Comparison of ENCODE assay signal across 24 cellular contexts in the genomic region with DNA sequence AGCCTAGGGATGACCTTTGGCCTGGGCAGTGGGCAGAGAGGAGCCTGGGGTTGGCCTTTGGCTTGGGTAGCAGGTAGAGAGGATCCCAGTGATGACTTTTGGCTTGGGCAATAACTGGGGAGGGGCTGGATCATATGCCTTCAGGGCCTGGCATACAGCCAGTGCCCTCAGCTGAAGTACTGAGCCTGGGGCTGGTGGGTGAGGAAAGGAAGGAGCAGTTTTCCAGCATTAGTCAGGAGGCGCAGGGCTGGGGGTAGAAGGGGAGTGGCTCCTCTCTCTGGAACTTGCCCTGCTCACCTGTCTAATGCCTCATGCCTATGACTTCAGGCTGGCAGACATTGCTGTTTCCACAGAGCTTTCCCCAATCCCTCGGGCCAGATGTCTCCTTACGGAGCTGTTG. TPM values are rescaled to one million over a fixed set of nuclear protein-coding genes. Genes with fewer than 3 reads are reported as not detected.
A peak's percentile ranks its signal among the peaks of the same experiment; 100 is the strongest.
DNase-seq lines count a peak whose midpoint lies in the region; ATAC-seq, FAIRE-seq and TF ChIP-seq lines count a peak whose summit lies in the region.
"Had no signal": no experiment of that assay in that cellular context is flagged by ENCODE, and none has a peak within 500 bp of the region (broad histone marks: within the 10 kb centered on the region; RNA-seq: fewer than 3 reads in every experiment).

No MANE protein-coding gene starts in this region.

- POLR2A ChIA-PET in A549 (lab: Yijun Ruan, JAX), result no interaction called here

- H3K79me2 ChIP-seq in astrocyte (ENCODE audit: insufficient read depth, low read length) (no peaks in the 10 kb centered on the region), hepatocyte (no peaks in the 10 kb centered on the region)

- H3K27me3 Mint-ChIP-seq in astrocyte (ENCODE audit: low read depth, unreplicated experiment), result peaks cover 11% of the 10 kb centered on the region
- H3K27me3 Mint-ChIP-seq: activated B cell treated with CpG ODN at 0.5 μM for 24 hours had no signal

- H3K27ac Mint-ChIP-seq in astrocyte (ENCODE audit: unreplicated experiment), result peak overlapping the region; percentile 34
- H3K27ac Mint-ChIP-seq: activated B cell treated with CpG ODN at 0.5 μM for 24 hours; activated CD8-positive, alpha-beta T cell treated with anti-CD3 and anti-CD28 coated beads, Interleukin-2, amount 10 ng/mL, durations not matched to agents 7 days and 5 days; natural killer cell; T-helper 2 cell treated with Interferon-gamma antibody and Interleukin-4, amounts not matched to agents 5 μg/mL and 100 μg/mL, for 36 hours had no signal

- intact Hi-C loops in left colon (cut with DNase I, micrococcal nuclease), result no loop called here

- no peak for TF ChIP-seq CTCF in A549 (IDR thresholded peaks at IDR 0.05)
- TF ChIP-seq CTCF in astrocyte (IDR thresholded peaks at IDR 0.05; ENCODE audit: insufficient read depth, low read depth, low read length), result no peak
- no peak for TF ChIP-seq CTCF in hepatocyte (IDR thresholded peaks at IDR 0.05; ENCODE audit: poor library complexity)

- H3K4me1 Mint-ChIP-seq in astrocyte (ENCODE audit: low read depth, unreplicated experiment), result no peaks in the 10 kb centered on the region
- H3K4me1 Mint-ChIP-seq: activated B cell treated with CpG ODN at 0.5 μM for 24 hours, natural killer cell had no signal

- H3K36me3 ChIP-seq in astrocyte (ENCODE audit: insufficient read depth, low read length) (no peaks in the 10 kb centered on the region), hepatocyte (replicated peaks; ENCODE audit: insufficient read depth, low read depth) (no peaks in the 10 kb centered on the region)

- H3K4me3 Mint-ChIP-seq in astrocyte (ENCODE audit: unreplicated experiment), result no peak overlapping the region
- H3K4me3 Mint-ChIP-seq: activated B cell treated with CpG ODN at 0.5 μM for 24 hours; activated CD8-positive, alpha-beta T cell treated with anti-CD3 and anti-CD28 coated beads, Interleukin-2, amount 10 ng/mL, durations not matched to agents 7 days and 5 days; activated T-cell treated with anti-CD3 and anti-CD28 coated beads, Interleukin-2, amount 50 U/mL, for 4 hours; natural killer cell; T-helper 2 cell treated with Interferon-gamma antibody and Interleukin-4, amounts not matched to agents 5 μg/mL and 100 μg/mL, for 36 hours had no signal

- H3K9me3 Mint-ChIP-seq in astrocyte (ENCODE audit: unreplicated experiment), result peaks cover 17% of the 10 kb centered on the region

- TF ChIP-seq RAD21 in A549 (conservative IDR thresholded peaks at IDR 0.05 in 1 of 2, IDR thresholded peaks at IDR 0.05 in 1 of 2) (no peak), Ishikawa (IDR thresholded peaks at IDR 0.05; ENCODE audit: low read depth) (no peak)

- H3K9ac ChIP-seq in astrocyte (ENCODE audit: low read length), result no peak overlapping the region

- WGBS in A549 (ENCODE audit: missing lambda C conversion rate), result 63% methylated on average over 3 of the region's 3 CpGs
- WGBS in hepatocyte (ENCODE audit: low lambda C conversion rate, missing lambda C conversion rate), result 90% methylated on average over 3 of the region's 3 CpGs

- H3K4me2 ChIP-seq in A549, result no peak overlapping the region
- H3K4me2 ChIP-seq in astrocyte (ENCODE audit: low read length), result no peak overlapping the region
- no peak overlapping the region for H3K4me2 ChIP-seq in hepatocyte

- H3K9me2 ChIP-seq in hepatocyte (replicated peaks; ENCODE audit: insufficient read depth), result no peaks in the 10 kb centered on the region

- no peaks in the 10 kb centered on the region for H3K27me3 ChIP-seq in astrocyte (ENCODE audit: insufficient read depth, low read length)
- no peaks in the 10 kb centered on the region for H3K27me3 ChIP-seq in hepatocyte

- H3K36me3 Mint-ChIP-seq in astrocyte (ENCODE audit: low read depth, unreplicated experiment), result peaks cover 4% of the 10 kb centered on the region

- H3K4me1 ChIP-seq in A549, result peaks cover 3% of the 10 kb centered on the region
- no peaks in the 10 kb centered on the region for H3K4me1 ChIP-seq in astrocyte (ENCODE audit: insufficient read depth, low read length)
- peaks cover 7% of the 10 kb centered on the region for H3K4me1 ChIP-seq in hepatocyte (ENCODE audit: insufficient read depth)

- FAIRE-seq in A549 (lab: Jason Lieb, UNC) (no peak), astrocyte (lab: Jason Lieb, UNC) (no peak)
- FAIRE-seq: kidney, RCC 7860 had no signal

- no peak for DNase-seq in A549 (ENCODE audit: low read depth in 1 of 2, low spot score in 1 of 2)
- DNase-seq in astrocyte (ENCODE audit: low read depth), result no peak
- DNase-seq in left colon, result no peak
- no peak for DNase-seq in stimulated activated CD4-positive, alpha-beta T cell treated with anti-CD3 and anti-CD28 coated beads, Interleukin-4, amount 100 ng/mL, for 24 hours
- no peak for DNase-seq in hepatocyte (ENCODE audit: low spot score)
- no peak for DNase-seq in activated naive CD4-positive, alpha-beta T cell treated with Interleukin-2 at 50 U/mL for 16 hours
- DNase-seq: activated B cell treated with CpG ODN at 0.5 μM for 24 hours; activated CD8-positive, alpha-beta T cell treated with anti-CD3 and anti-CD28 coated beads, Interleukin-2, amount 10 ng/mL, durations not matched to agents 7 days and 5 days; activated naive CD4-positive, alpha-beta T cell treated with anti-CD3 and anti-CD28 coated beads, Interleukin-2, amount 50 U/mL, for 16 hours; activated T-cell treated with anti-CD3 and anti-CD28 coated beads, Interleukin-2, amount 50 U/mL, for 4 hours; DMS79; hypothalamus; kidney; mesendoderm; natural killer cell; NCI-H1417 treated with DMSO at 0.1 percent for 48 hours; NCI-H82; stimulated activated CD4-positive, alpha-beta T cell treated with anti-CD3 and anti-CD28 coated beads, Interleukin-4, amount 100 ng/mL, for 4 hours had no signal

- TF ChIP-seq POLR2A in A549 (IDR thresholded peaks at IDR 0.05; ENCODE audit: low read length), result no peak

- H3K4me3 ChIP-seq in A549 (no peak overlapping the region), astrocyte (ENCODE audit: insufficient read depth, low read depth, low read length) (no peak overlapping the region), hepatocyte (no peak overlapping the region)
- H3K4me3 ChIP-seq: SK-N-MC, skin epidermis had no signal

- CTCF ChIA-PET in A549 (lab: Yijun Ruan, JAX), result interaction anchor here (1.2 kb wide), 1 partner anchor 9 kb away, joined by 3 read pairs; no protein-coding TSS in a partner anchor

- H3K9me3 ChIP-seq in A549 (peaks cover 25% of the 10 kb centered on the region), astrocyte (ENCODE audit: insufficient read depth, low read depth, low read length) (peaks cover 6% of the 10 kb centered on the region), hepatocyte (ENCODE audit: low read depth) (peaks cover 10% of the 10 kb centered on the region)

- H4K20me1 ChIP-seq in astrocyte (ENCODE audit: insufficient read depth, low read length) (no peaks in the 10 kb centered on the region), hepatocyte (ENCODE audit: insufficient read depth, poor library complexity, severe bottlenecking) (no peaks in the 10 kb centered on the region)

- TF ChIP-seq EP300 in A549 (IDR thresholded peaks at IDR 0.05) (no peak), Ishikawa (IDR thresholded peaks at IDR 0.05; ENCODE audit: borderline replicate concordance) (no peak)

- peak; percentile 38 to 56; a peak in 2 of 6 replicates for ATAC-seq in A549
- ATAC-seq in left colon, result peak; percentile 71
- ATAC-seq in HG03159 (IDR thresholded peaks at IDR 0.05; ENCODE audit: unreplicated experiment), result no peak
- ATAC-seq: activated CD8-positive, alpha-beta T cell treated with anti-CD3 and anti-CD28 coated beads, Interleukin-2, amount 10 ng/mL, durations not matched to agents 7 days and 5 days; activated T-cell treated with anti-CD3 and anti-CD28 coated beads, Interleukin-2, amount 50 U/mL, for 4 hours; natural killer cell had no signal

- no peak overlapping the region for H2AFZ ChIP-seq in astrocyte (ENCODE audit: low read depth, low read length)
- H2AFZ ChIP-seq in hepatocyte, result no peak overlapping the region

- no peak overlapping the region for H3K27ac ChIP-seq in A549
- no peak overlapping the region for H3K27ac ChIP-seq in astrocyte (ENCODE audit: low read depth, low read length)
- no peak overlapping the region for H3K27ac ChIP-seq in hepatocyte
- H3K27ac ChIP-seq: SK-N-MC had no signal

TF ChIP-seq in A549, 52 proteins besides CTCF, POLR2A, EP300 and RAD21:
- TF ChIP-seq HOXA7 (CRISPR knock-in tag; IDR thresholded peaks at IDR 0.05), result no peak
- TF ChIP-seq TFCP2L1 (CRISPR knock-in tag; IDR thresholded peaks at IDR 0.05), result no peak
- no peak for TF ChIP-seq EHMT2 (IDR thresholded peaks at IDR 0.05; ENCODE audit: low read depth)

TF ChIP-seq in Ishikawa, 13 proteins besides CTCF, POLR2A, EP300 and RAD21:
- TF ChIP-seq, protein P1, sequence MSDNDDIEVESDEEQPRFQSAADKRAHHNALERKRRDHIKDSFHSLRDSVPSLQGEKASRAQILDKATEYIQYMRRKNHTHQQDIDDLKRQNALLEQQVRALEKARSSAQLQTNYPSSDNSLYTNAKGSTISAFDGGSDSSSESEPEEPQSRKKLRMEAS (IDR thresholded peaks at IDR 0.05), result no peak
- peak; percentile 55 for TF ChIP-seq NFIC (IDR thresholded peaks at IDR 0.05)
- no peak for TF ChIP-seq YY1 (IDR thresholded peaks at IDR 0.05; ENCODE audit: low read depth)
- TF ChIP-seq, protein P2, sequence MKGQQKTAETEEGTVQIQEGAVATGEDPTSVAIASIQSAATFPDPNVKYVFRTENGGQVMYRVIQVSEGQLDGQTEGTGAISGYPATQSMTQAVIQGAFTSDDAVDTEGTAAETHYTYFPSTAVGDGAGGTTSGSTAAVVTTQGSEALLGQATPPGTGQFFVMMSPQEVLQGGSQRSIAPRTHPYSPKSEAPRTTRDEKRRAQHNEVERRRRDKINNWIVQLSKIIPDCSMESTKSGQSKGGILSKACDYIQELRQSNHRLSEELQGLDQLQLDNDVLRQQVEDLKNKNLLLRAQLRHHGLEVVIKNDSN (IDR thresholded peaks at IDR 0.05), result no peak
- TF ChIP-seq TCF12 (IDR thresholded peaks at IDR 0.05; ENCODE audit: low read depth), result no peak

RNA-seq across cellular contexts. Expression of a gene that starts 15.2 kb away (rescaled TPM):
- polyA plus RNA-seq in A549 (2011; rRNA removed) (9.5 and 9.8 TPM in 2 replicates), A549 (2017; fragmentation: RNase III; extraction: RNeasy Plus Mini Kit Qiagen cat#74134 plus additional on column Dnase treatment) (31.3 to 35.3 TPM (median 34.2 TPM) in 3 replicates), hepatocyte (46.4 and 51.9 TPM in 2 replicates)
- polyA plus RNA-seq in A549 (2012; cell fraction: cytosol; rRNA removed), result 57.8 and 74.6 TPM in 2 replicates
- polyA plus RNA-seq in A549 (2012; cell fraction: nucleus; rRNA removed), result 174 and 265 TPM in 2 replicates
- 2.1 and 3.2 TPM in 2 replicates for polyA minus RNA-seq in A549 (2011; rRNA and poly(A)+ RNA removed)
- total RNA-seq in astrocyte (17.1 and 18.3 TPM in 2 replicates), left colon (10 to 100 TPM; 81.7 to 82.4 TPM), hepatocyte (19.2 and 36.7 TPM in 2 replicates)

RNA-seq across cellular contexts. Expression of a gene that starts 40.3 kb away (rescaled TPM):
- 262 and 285 TPM in 2 replicates for polyA plus RNA-seq in A549 (2011; rRNA removed)
- 127 and 130 TPM in 2 replicates for polyA plus RNA-seq in A549 (2012; cell fraction: cytosol; rRNA removed)
- 60.2 and 94.6 TPM in 2 replicates for polyA plus RNA-seq in A549 (2012; cell fraction: nucleus; rRNA removed)
- polyA plus RNA-seq in A549 (2017; fragmentation: RNase III; extraction: RNeasy Plus Mini Kit Qiagen cat#74134 plus additional on column Dnase treatment), result 273 to 292 TPM (median 276 TPM) in 3 replicates
- 73.4 and 85.0 TPM in 2 replicates for polyA minus RNA-seq in A549 (2011; rRNA and poly(A)+ RNA removed)
- total RNA-seq in astrocyte, result 338 and 373 TPM in 2 replicates
- total RNA-seq in left colon, result 100 to 1,000 TPM; 288 to 359 TPM
- 167 and 172 TPM in 2 replicates for total RNA-seq in hepatocyte
- polyA plus RNA-seq in hepatocyte, result 190 and 192 TPM in 2 replicates
